ENCODE assay signal across 11 cellular contexts in genomic region chr11:123641495-123641840, GRCh38.
"Had no signal": no experiment of that assay in that cellular context is flagged by ENCODE, and none has a peak within 500 bp of the region (broad histone marks: within the 10 kb centered on the region; RNA-seq: fewer than 3 reads in every experiment).

No MANE protein-coding gene starts in this region.

- H3K27ac Mint-ChIP-seq: nephron; stimulated activated effector memory CD8-positive, alpha-beta T cell treated with anti-CD3 and anti-CD28 coated beads, Interleukin-12 subunit alpha, Interleukin-12 subunit beta, amount 100 ng/mL, for 72 hours; stimulated activated naive CD8-positive, alpha-beta T cell treated with anti-CD3 and anti-CD28 coated beads, Interleukin-15, Interleukin-2, amounts not matched to agents 100 ng/mL and 50 ng/mL, for 24 hours had no signal

- H3K36me3 ChIP-seq: neutrophil, right lobe of liver, tibial nerve had no signal

- H2AFZ ChIP-seq: hepatocyte had no signal

- H3K9me3 Mint-ChIP-seq: nephron; stimulated activated effector memory CD8-positive, alpha-beta T cell treated with anti-CD3 and anti-CD28 coated beads, Interleukin-12 subunit alpha, Interleukin-12 subunit beta, amount 100 ng/mL, for 72 hours; stimulated activated naive CD8-positive, alpha-beta T cell treated with anti-CD3 and anti-CD28 coated beads, Interleukin-15, Interleukin-2, amounts not matched to agents 100 ng/mL and 50 ng/mL, for 24 hours had no signal

- H3K4me2 ChIP-seq: hepatocyte had no signal

- DNase-seq: effector memory CD4-positive, alpha-beta T cell had no signal

- H3K4me3 ChIP-seq: hepatocyte, psoas muscle, right lobe of liver, tibial nerve had no signal

- H3K27ac ChIP-seq: foreskin keratinocyte, hepatocyte, neutrophil, psoas muscle, right lobe of liver, tibial nerve had no signal

- H3K79me2 ChIP-seq: hepatocyte had no signal

- H3K36me3 Mint-ChIP-seq: naive B cell had no signal

- H3K4me1 Mint-ChIP-seq: nephron had no signal

- H3K9me3 ChIP-seq: neutrophil, psoas muscle, right lobe of liver, tibial nerve had no signal

- H3K4me3 Mint-ChIP-seq: naive B cell; nephron; stimulated activated effector memory CD8-positive, alpha-beta T cell treated with anti-CD3 and anti-CD28 coated beads, Interleukin-12 subunit alpha, Interleukin-12 subunit beta, amount 100 ng/mL, for 72 hours; stimulated activated naive CD8-positive, alpha-beta T cell treated with anti-CD3 and anti-CD28 coated beads, Interleukin-15, Interleukin-2, amounts not matched to agents 100 ng/mL and 50 ng/mL, for 24 hours had no signal

- H3K27me3 ChIP-seq: foreskin keratinocyte, right lobe of liver, tibial nerve had no signal

- H3K4me1 ChIP-seq: foreskin keratinocyte, right lobe of liver, tibial nerve had no signal
